Comparison of ENCODE assay signal across 30 cellular contexts in genomic region chr11:36683823-36684222, GRCh38.
"Had no signal": no experiment of that assay in that cellular context is flagged by ENCODE, and none has a peak within 500 bp of the region (broad histone marks: within the 10 kb centered on the region; RNA-seq: fewer than 3 reads in every experiment).

No MANE protein-coding gene starts in this region.

- H3K9ac ChIP-seq: SK-N-SH had no signal

- H3K27me3 ChIP-seq: Peyer's patch, SJSA1 had no signal

- H3K27ac ChIP-seq: Peyer's patch, SJSA1 had no signal

- ATAC-seq: PC-3 had no signal

- H3K4me2 ChIP-seq: SK-N-SH had no signal

- H3K4me3 ChIP-seq: Peyer's patch, SJSA1 had no signal

- H3K4me1 ChIP-seq: Peyer's patch, SJSA1 had no signal

- DNase-seq: Karpas-422, KG1, NCI-H1092, NCI-H1105, NCI-H1417 treated with DMSO at 0.1 percent for 48 hours, NCI-H1436 treated with DMSO at 0.1 percent for 48 hours, NCI-H1694, NCI-H187, NCI-H1930, NCI-H2029 treated with DMSO at 0.1 percent for 48 hours, NCI-H2081 treated with DMSO at 0.1 percent for 48 hours, NCI-H2107, NCI-H2171, NCI-H226, NCI-H446 treated with DMSO at 0.1 percent for 48 hours, NCI-H510A, NCI-H524, NCI-H526, NCI-H69, NCI-H748 treated with DMSO at 0.1 percent for 48 hours, NCI-H82, OCI-M1, PC-3, Peyer's patch, Right ventricle myocardium superior, RPMI8226, SHP77 treated with DMSO at 0.1 percent for 48 hours, SK-N-SH, SW 1271 had no signal

- H3K9me3 ChIP-seq: Peyer's patch, SK-N-SH had no signal

- H3K36me3 ChIP-seq: Peyer's patch, SJSA1 had no signal
